Comparison of ENCODE assay signal across 23 cellular contexts in genomic region chr2:63814114-63814513, GRCh38. TPM values are rescaled to one million over a fixed set of nuclear protein-coding genes. Genes with fewer than 3 reads are reported as not detected.
DNase-seq lines count a peak whose midpoint lies in the region; ATAC-seq, FAIRE-seq and TF ChIP-seq lines count a peak whose summit lies in the region.
"Had no signal": no experiment of that assay in that cellular context is flagged by ENCODE, and none has a peak within 500 bp of the region (broad histone marks: within the 10 kb centered on the region; RNA-seq: fewer than 3 reads in every experiment).

No MANE protein-coding gene starts in this region.

- no peak for ATAC-seq in HCT116
- ATAC-seq in GM12878, result no peak
- ATAC-seq in Right ventricle myocardium superior (ENCODE audit: poor library complexity), result no peak
- ATAC-seq: left cardiac atrium, pancreas, right lobe of liver had no signal

- H2AFZ ChIP-seq in HCT116 (ENCODE audit: low read depth, low read length, poor library complexity, severe bottlenecking), result peak overlapping the region; percentile 65
- no peak overlapping the region for H2AFZ ChIP-seq in GM12878 (ENCODE audit: control insufficient read depth, low read depth, low read length)

- TF ChIP-seq CTCF in HCT116 (IDR thresholded peaks at IDR 0.05 in 2 of 3, conservative IDR thresholded peaks at IDR 0.05 in 1 of 3; ENCODE audit: borderline replicate concordance in 1 of 3, insufficient read depth in 1 of 3, low read depth in 2 of 3, low read length in 2 of 3) (no peak), GM12878 (IDR thresholded peaks at IDR 0.05 in 2 of 3, conservative IDR thresholded peaks at IDR 0.05 in 1 of 3; ENCODE audit: control insufficient read depth in 2 of 3, extremely low read depth in 1 of 3, insufficient read depth in 1 of 3, low read depth in 3 of 3, low read length in 3 of 3) (no peak), WERI-Rb-1 (IDR thresholded peaks at IDR 0.05; ENCODE audit: low read depth, low read length) (no peak)

- no peak overlapping the region for H3K9ac ChIP-seq in HCT116 (ENCODE audit: low read length)
- no peak overlapping the region for H3K9ac ChIP-seq in GM12878 (ENCODE audit: control insufficient read depth, insufficient read depth, low read length)
- H3K9ac ChIP-seq: BLaER1 treated with 17β-estradiol and CSF1 and Interleukin-3, amounts not matched to agents 10 nM and 100 nM had no signal

- 22% methylated on average over 1 of the region's 1 CpG for WGBS in GM12878 (ENCODE audit: insufficient coverage, insufficient replicate concordance, low lambda C conversion rate, missing lambda C conversion rate)

- peak; percentile 33 for DNase-seq in ACHN
- no peak for DNase-seq in HCT116 (ENCODE audit: low read depth, low spot score)
- no peak for DNase-seq in GM12878 (ENCODE audit: low read depth, low spot score)
- DNase-seq in hepatic stellate cell (ENCODE audit: low spot score), result peak; percentile 10
- DNase-seq in WERI-Rb-1, result no peak
- no peak for DNase-seq in Right ventricle myocardium superior
- no peak for DNase-seq in T-helper 9 cell
- DNase-seq in NCI-H2107 treated with DMSO at 0.1 percent for 48 hours (lab: John Stamatoyannopoulos, UW; ENCODE audit: unreplicated experiment), result no peak
- DNase-seq: activated CD4-positive, alpha-beta T cell treated with anti-CD3 and anti-CD28 coated beads for 4 hours; Calu3; cerebellar nuclear complex; erythroblast; Karpas-422; left cardiac atrium; NCI-H1048; NCI-H187; NCI-H774; pancreas; right lobe of liver; stimulated activated CD8-positive, alpha-beta memory T cell treated with anti-CD3 and anti-CD28 coated beads, Interleukin-4, amount 100 ng/mL, for 48 hours had no signal

- H4K20me1 ChIP-seq in HCT116 (ENCODE audit: insufficient read depth), result no peaks in the 10 kb centered on the region
- no peaks in the 10 kb centered on the region for H4K20me1 ChIP-seq in GM12878 (ENCODE audit: control insufficient read depth, insufficient read depth)
- H4K20me1 ChIP-seq: BLaER1 treated with 17β-estradiol and CSF1 and Interleukin-3, amounts not matched to agents 10 nM and 100 nM had no signal

- SMC1A ChIA-PET in GM12878 (lab: Charles Lee; ENCODE audit: uncharacterized antibody, unreplicated experiment), result no interaction called here

- H3K9me3 ChIP-seq in HCT116 (ENCODE audit: control insufficient read depth in 1 of 2, insufficient read depth in 1 of 2, low read depth in 1 of 2, low read length in 2 of 2), result no peaks in the 10 kb centered on the region
- H3K9me3 ChIP-seq in GM12878 (replicated peaks; ENCODE audit: control insufficient read depth, insufficient read depth, low read length), result no peaks in the 10 kb centered on the region
- H3K9me3 ChIP-seq in WERI-Rb-1 (ENCODE audit: severe bottlenecking), result no peaks in the 10 kb centered on the region
- H3K9me3 ChIP-seq: ascending aorta, HAP-1, pancreas, right lobe of liver had no signal

- POLR2A ChIA-PET in HCT116 (lab: Charles Lee) (interaction anchor here (1.0 kb wide), 1 partner anchor 27 kb away, joined by 3 read pairs; the partner anchor contains the start of gene UGP2), GM12878 (lab: Charles Lee) (interaction anchor here (1.0 kb wide), 1 partner anchor 21 kb away, joined by 3 read pairs; no protein-coding TSS in a partner anchor)

- H3K4me1 ChIP-seq in HCT116 (ENCODE audit: control insufficient read depth in 1 of 2, insufficient read depth in 2 of 2, low read length in 2 of 2) (no peaks in the 10 kb centered on the region; a peak in 1 of 4 replicates), GM12878 (ENCODE audit: control insufficient read depth, insufficient read depth, low read length) (no peaks in the 10 kb centered on the region)
- H3K4me1 ChIP-seq: ascending aorta; BLaER1 treated with 17β-estradiol and CSF1 and Interleukin-3, amounts not matched to agents 10 nM and 100 nM had no signal

- H3K36me3 ChIP-seq in HCT116 (ENCODE audit: control insufficient read depth in 1 of 2, insufficient read depth in 2 of 2, low read length in 2 of 2) (no peaks in the 10 kb centered on the region), GM12878 (ENCODE audit: control insufficient read depth in 2 of 2, insufficient read depth in 2 of 2, low read length in 1 of 2) (no peaks in the 10 kb centered on the region), WERI-Rb-1 (no peaks in the 10 kb centered on the region)
- H3K36me3 ChIP-seq: ascending aorta; BLaER1 treated with 17β-estradiol and CSF1 and Interleukin-3, amounts not matched to agents 10 nM and 100 nM; HAP-1; pancreas; right lobe of liver had no signal

- H3K27ac ChIP-seq in HCT116 (ENCODE audit: low read depth, low read length) (no peak overlapping the region), GM12878 (ENCODE audit: control insufficient read depth, insufficient read depth) (no peak overlapping the region), WERI-Rb-1 (no peak overlapping the region)
- H3K27ac ChIP-seq: ascending aorta; BLaER1 treated with 17β-estradiol and CSF1 and Interleukin-3, amounts not matched to agents 10 nM and 100 nM; pancreas; right lobe of liver had no signal

- no peak overlapping the region for H3K4me3 ChIP-seq in HCT116 (replicated peaks in 1 of 2; ENCODE audit: low read depth in 1 of 2, low read length in 2 of 2)
- no peak overlapping the region for H3K4me3 ChIP-seq in GM12878
- H3K4me3 ChIP-seq in WERI-Rb-1 (ENCODE audit: low read depth, low read length), result no peak overlapping the region
- H3K4me3 ChIP-seq: ascending aorta; BLaER1 treated with 17β-estradiol and CSF1 and Interleukin-3, amounts not matched to agents 10 nM and 100 nM; HAP-1; pancreas; right lobe of liver had no signal

- no peak for TF ChIP-seq POLR2A in HCT116 (IDR thresholded peaks at IDR 0.05; ENCODE audit: borderline replicate concordance, extremely low read depth, insufficient read depth, insufficient read length)
- TF ChIP-seq POLR2A in GM12878 (IDR thresholded peaks at IDR 0.05; ENCODE audit: low read depth, low read length), result no peak

- TF ChIP-seq EP300 in GM12878 (IDR thresholded peaks at IDR 0.05; ENCODE audit: borderline replicate concordance in 1 of 2, control insufficient read depth in 1 of 2, low read depth in 2 of 2, low read length in 2 of 2), result no peak

- no peak for TF ChIP-seq RAD21 in HCT116 (IDR thresholded peaks at IDR 0.05; ENCODE audit: low read depth)
- no peak for TF ChIP-seq RAD21 in GM12878 (IDR thresholded peaks at IDR 0.05; ENCODE audit: insufficient read depth, low read depth, low read length)

- BruUV-seq in HCT116 (replicated peaks; lab: Mats Ljungman, UMichigan) (no TSS peak), GM12878 (replicated peaks; lab: Mats Ljungman, UMichigan) (no TSS peak)

- in situ Hi-C loops in ACHN (cut with HindIII; ENCODE audit: low pct_ligation_motif_present, low pct_unique_long_range_greater_than_20kb, low sequenced_read_pairs), result no loop called here
- in situ Hi-C loops in GM12878 (cut with MboI), result no loop called here

- H3K9me2 ChIP-seq in HCT116 (ENCODE audit: insufficient read depth), result no peaks in the 10 kb centered on the region

- H3K4me2 ChIP-seq in HCT116 (ENCODE audit: low read length) (no peak overlapping the region), GM12878 (ENCODE audit: control insufficient read depth, insufficient read depth) (no peak overlapping the region)
- H3K4me2 ChIP-seq: BLaER1 treated with 17β-estradiol and CSF1 and Interleukin-3, amounts not matched to agents 10 nM and 100 nM had no signal

- H3K27me3 ChIP-seq in HCT116 (ENCODE audit: insufficient read depth, low read length), result no peaks in the 10 kb centered on the region
- H3K27me3 ChIP-seq in GM12878 (replicated peaks in 1 of 2; ENCODE audit: control insufficient read depth in 2 of 2, insufficient read depth in 2 of 2, low read length in 1 of 2), result no peaks in the 10 kb centered on the region
- no peaks in the 10 kb centered on the region for H3K27me3 ChIP-seq in WERI-Rb-1 (ENCODE audit: insufficient read depth, low read depth, severe bottlenecking)
- H3K27me3 ChIP-seq: ascending aorta; BLaER1 treated with 17β-estradiol and CSF1 and Interleukin-3, amounts not matched to agents 10 nM and 100 nM; pancreas; right lobe of liver had no signal

- RAD21 ChIA-PET in HCT116 (lab: Charles Lee; ENCODE audit: low non-redundant PET in 1 of 2, low total read pairs in 2 of 2, uncharacterized antibody in 2 of 2, unreplicated experiment in 2 of 2), result no interaction called here
- RAD21 ChIA-PET in GM12878 (lab: Charles Lee; ENCODE audit: unreplicated experiment), result no interaction called here

- H3K79me2 ChIP-seq in HCT116 (ENCODE audit: insufficient read depth, low read length), result no peaks in the 10 kb centered on the region
- H3K79me2 ChIP-seq in GM12878 (ENCODE audit: control insufficient read depth, insufficient read depth, low read length), result no peaks in the 10 kb centered on the region

- peak; percentile 27 for FAIRE-seq in GM12878 (lab: Jason Lieb, UNC)

- CTCF ChIA-PET in HCT116 (lab: Charles Lee) (no interaction called here), GM12878 (lab: Yijun Ruan, JAX) (no interaction called here)

- intact Hi-C loops in HCT116 (cut with micrococcal nuclease), result no loop called here
- intact Hi-C loops in GM12878 (cut with micrococcal nuclease; ENCODE audit: unreplicated experiment), result no loop called here
- intact Hi-C loops in Right ventricle myocardium superior (cut with DNase I), result no loop called here

TF ChIP-seq in HCT116, 20 proteins besides CTCF, POLR2A, EP300 and RAD21 (continues in another document):
- no peak for TF ChIP-seq SIN3A (IDR thresholded peaks at IDR 0.05; ENCODE audit: low read depth)

TF ChIP-seq in GM12878, 131 proteins besides CTCF, POLR2A, EP300 and RAD21 (continues in another document):
- TF ChIP-seq TARDBP (IDR thresholded peaks at IDR 0.05; ENCODE audit: borderline replicate concordance) (no peak), RUNX3 (IDR thresholded peaks at IDR 0.05; ENCODE audit: low read length) (no peak), BMI1 (IDR thresholded peaks at IDR 0.05; ENCODE audit: borderline replicate concordance) (no peak)

RNA-seq across cellular contexts. Expression of gene UGP2, which starts 27.6 kb away (rescaled TPM):
- total RNA-seq in HCT116 (2021; ENCODE audit: unreplicated experiment) (57.1 TPM), GM12878 (2014; rRNA removed) (40.8 and 50.7 TPM in 2 replicates), GM12878 (2014; rRNA removed; fragmentation: Illumina TruSeq; extraction: Trizol) (69.8 and 70.1 TPM in 2 replicates), GM12878 (2021) (57.4 and 64.8 TPM in 2 replicates), Right ventricle myocardium superior (307 TPM)
- polyA plus RNA-seq in HCT116 (2012), result 18.1 and 23.9 TPM in 2 replicates
- 46.0 and 61.1 TPM in 2 replicates for total RNA-seq in GM12878 (2013; cell fraction: nucleolus; rRNA removed)
- polyA plus RNA-seq in GM12878 (2011; ENCODE audit: low read depth), result 49.9 TPM
- polyA plus RNA-seq in GM12878 (2011; rRNA removed) (71.2 and 122 TPM in 2 replicates), GM12878 (2014; fragmentation: Illumina TruSeq; extraction: Trizol) (87.1 and 108 TPM in 2 replicates), GM12878 (2014; fragmentation: Nextera tagmentation; extraction: Ambion mirVana) (10 to 100 TPM; 81.0 to 89.0 TPM), GM12878 (2014; rRNA removed) (37.2 and 49.1 TPM in 2 replicates), GM12878 (2016; fragmentation: Nextera tagmentation; extraction: Ambion mirVana) (10 to 100 TPM; 91.7 to 98.3 TPM)
- polyA plus RNA-seq in GM12878 (2011; cell fraction: cytosol; rRNA removed), result 22.0 and 25.7 TPM in 2 replicates
- polyA plus RNA-seq in GM12878 (2011; cell fraction: nucleus; rRNA removed), result 21.2 and 22.8 TPM in 2 replicates
- 61.7 and 69.6 TPM in 2 replicates for polyA plus RNA-seq in GM12878 (2012)
- 20.1 and 29.6 TPM in 2 replicates for polyA minus RNA-seq in GM12878 (2011; rRNA and poly(A)+ RNA removed)
- polyA minus RNA-seq in GM12878 (2011; cell fraction: cytosol; rRNA and poly(A)+ RNA removed), result 17.9 and 19.5 TPM in 2 replicates
- polyA minus RNA-seq in GM12878 (2011; cell fraction: nucleus; rRNA and poly(A)+ RNA removed), result 15.4 and 23.7 TPM in 2 replicates

Comparison
In these comparisons a context has a peak if more than half of its experiments do, and no peak if none do; other contexts are left out.
1. DNase-seq: peak in ACHN (single experiment) and hepatic stellate cell (single experiment); none in HCT116 (single experiment), GM12878 (single experiment), WERI-Rb-1 (single experiment), Right ventricle myocardium superior (single experiment), T-helper 9 cell (single experiment) and NCI-H2107 treated with DMSO at 0.1 percent for 48 hours (single experiment).